ENCODE assay signal across 8 cellular contexts in genomic region chr18:44709297-44710117, GRCh38. TPM values are rescaled to one million over a fixed set of nuclear protein-coding genes. Genes with fewer than 3 reads are reported as not detected.
A peak's percentile ranks its signal among the peaks of the same experiment; 100 is the strongest.
DNase-seq lines count a peak whose midpoint lies in the region; ATAC-seq and TF ChIP-seq lines count a peak whose summit lies in the region.
"Had no signal": no experiment of that assay in that cellular context is flagged by ENCODE, and none has a peak within 500 bp of the region (broad histone marks: within the 10 kb centered on the region; RNA-seq: fewer than 3 reads in every experiment).

No MANE protein-coding gene starts in this region.

- intact Hi-C loops in colonic mucosa (cut with DNase I) = no loop called here

- peak overlapping the region in 1 of 2 donors; percentile 20 for H3K4me3 Mint-ChIP-seq in stimulated activated naive B cell treated with anti-CD40 and anti-IgM and Interleukin-4, amounts not matched to agents 10 μg/mL and 1 μg/mL and 100 μg/mL, for 72 hours
- no peak overlapping the region for H3K4me3 Mint-ChIP-seq in WTC11

- H3K36me3 Mint-ChIP-seq in stimulated activated naive B cell treated with anti-CD40 and anti-IgM and Interleukin-4, amounts not matched to agents 10 μg/mL and 1 μg/mL and 100 μg/mL, for 72 hours = peaks cover 71 to 88% of the 10 kb centered on the region in 2 donors
- peaks cover 11% of the 10 kb centered on the region for H3K36me3 Mint-ChIP-seq in WTC11

- ATAC-seq in GM19395 (IDR thresholded peaks at IDR 0.05; ENCODE audit: unreplicated experiment) = peak; percentile 96
- ATAC-seq in HG03039 (IDR thresholded peaks at IDR 0.05; ENCODE audit: unreplicated experiment) = peak; percentile 91
- ATAC-seq in stimulated activated naive B cell treated with anti-CD40 and anti-IgM and Interleukin-4, amounts not matched to agents 10 μg/mL and 1 μg/mL and 100 μg/mL, for 72 hours (replicated peaks) = peak; percentile 54 to 66
- ATAC-seq in WTC11 = no peak

- H3K27me3 ChIP-seq in colonic mucosa = no peaks in the 10 kb centered on the region
- H3K27me3 ChIP-seq: cardiac muscle cell had no signal

- no peaks in the 10 kb centered on the region for H3K27me3 Mint-ChIP-seq in stimulated activated naive B cell treated with anti-CD40 and anti-IgM and Interleukin-4, amounts not matched to agents 10 μg/mL and 1 μg/mL and 100 μg/mL, for 72 hours
- no peaks in the 10 kb centered on the region for H3K27me3 Mint-ChIP-seq in WTC11 (ENCODE audit: low read depth)

- H3K4me3 ChIP-seq in colonic mucosa = no peak overlapping the region
- H3K4me3 ChIP-seq: cardiac muscle cell had no signal

- peak overlapping the region; percentile 79 for H3K27ac Mint-ChIP-seq in stimulated activated naive B cell treated with anti-CD40 and anti-IgM and Interleukin-4, amounts not matched to agents 10 μg/mL and 1 μg/mL and 100 μg/mL, for 72 hours
- no peak overlapping the region for H3K27ac Mint-ChIP-seq in WTC11

- DNase-seq in colonic mucosa (no peak), NCI-H2227 treated with DMSO at 0.1 percent for 48 hours (lab: John Stamatoyannopoulos, UW) (no peak), WTC11 (ENCODE audit: low spot score) (no peak)
- DNase-seq in stimulated activated naive B cell treated with anti-CD40 and anti-IgM and Interleukin-4, amounts not matched to agents 10 μg/mL and 1 μg/mL and 100 μg/mL, for 72 hours = no peak
- DNase-seq in activated naive CD4-positive, alpha-beta T cell treated with Interleukin-2 at 50 U/mL for 16 hours = no peak

- H3K36me3 ChIP-seq in colonic mucosa = no peaks in the 10 kb centered on the region
- H3K36me3 ChIP-seq: cardiac muscle cell had no signal

- H3K9me3 ChIP-seq in colonic mucosa = no peaks in the 10 kb centered on the region

- no peaks in the 10 kb centered on the region for H3K9me3 Mint-ChIP-seq in stimulated activated naive B cell treated with anti-CD40 and anti-IgM and Interleukin-4, amounts not matched to agents 10 μg/mL and 1 μg/mL and 100 μg/mL, for 72 hours
- 0 out of 2 replicates have a peak, but pooled peaks cover 2% of the 10 kb centered on the region for H3K9me3 Mint-ChIP-seq in WTC11

- peaks cover 44 to 66% of the 10 kb centered on the region in 2 donors for H3K4me1 Mint-ChIP-seq in stimulated activated naive B cell treated with anti-CD40 and anti-IgM and Interleukin-4, amounts not matched to agents 10 μg/mL and 1 μg/mL and 100 μg/mL, for 72 hours
- H3K4me1 Mint-ChIP-seq in WTC11 = peaks cover 34% of the 10 kb centered on the region

- POLR2A ChIA-PET in WTC11 (lab: Charles Lee) = no interaction called here

- H3K9ac ChIP-seq in colonic mucosa (ENCODE audit: low read depth in 2 of 2, low read length in 2 of 2) = peak overlapping the region in 1 of 2 donors; percentile 43

- no peaks in the 10 kb centered on the region for H3K4me1 ChIP-seq in colonic mucosa

- peak overlapping the region; percentile 5 for H3K27ac ChIP-seq in colonic mucosa
- H3K27ac ChIP-seq: cardiac muscle cell had no signal

- no peak for TF ChIP-seq CTCF in colonic mucosa (IDR thresholded peaks at IDR 0.05)
- TF ChIP-seq CTCF in WTC11 (IDR thresholded peaks at IDR 0.05) = no peak

- CTCF ChIA-PET in WTC11 (lab: Charles Lee) = no interaction called here

TF ChIP-seq in WTC11, 78 proteins besides CTCF, POLR2A, EP300 and RAD21:
- TF ChIP-seq ATF6 (CRISPR knock-in tag; IDR thresholded peaks at IDR 0.05) = no peak
- TF ChIP-seq ZBTB21 (CRISPR knock-in tag; IDR thresholded peaks at IDR 0.05; ENCODE audit: borderline replicate concordance) = no peak
- TF ChIP-seq ATF1 (CRISPR knock-in tag; IDR thresholded peaks at IDR 0.05) = no peak
- no peak for TF ChIP-seq MYBL2 (CRISPR knock-in tag; IDR thresholded peaks at IDR 0.05)
- no peak for TF ChIP-seq ZMAT4 (CRISPR knock-in tag; IDR thresholded peaks at IDR 0.05)
- no peak for TF ChIP-seq ZNF232 (CRISPR knock-in tag; IDR thresholded peaks at IDR 0.05)
- no peak for TF ChIP-seq PRDM15 (CRISPR knock-in tag; IDR thresholded peaks at IDR 0.05)
TF ChIP-seq in WTC11: peak in this region for 0.

RNA-seq across cellular contexts. Expression of gene SETBP1, which starts 28.8 kb away (rescaled TPM):
- total RNA-seq in colonic mucosa (10 to 100 TPM in 1 of 2 donors, 1 to 10 TPM in 1; 9.6 to 11.8 TPM), WTC11 (2021) (5.9 to 9.6 TPM (median 6.3 TPM) in 3 replicates)
